Comparison of ENCODE assay signal across 8 cellular contexts in the genomic region with DNA sequence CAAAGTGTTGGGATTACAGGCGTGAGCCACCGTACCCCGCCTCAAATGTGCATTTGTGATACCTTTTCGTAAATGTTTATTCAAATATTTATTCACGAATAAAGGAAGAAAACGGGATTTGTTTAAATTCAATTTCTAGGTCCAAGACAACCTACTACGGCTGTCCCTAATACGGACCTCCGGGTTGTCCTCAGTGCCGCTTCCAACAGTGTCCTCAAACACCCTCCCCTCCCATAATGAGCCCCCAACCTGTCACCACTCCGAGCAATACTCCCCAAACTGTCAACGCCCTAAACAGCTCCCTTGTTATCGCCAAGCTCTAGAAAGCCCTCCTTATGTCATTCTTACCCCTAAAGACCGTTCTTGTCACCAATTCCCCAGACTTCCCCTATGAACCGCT. TPM values are rescaled to one million over a fixed set of nuclear protein-coding genes. Genes with fewer than 3 reads are reported as not detected.
DNase-seq lines count a peak whose midpoint lies in the region; ATAC-seq and TF ChIP-seq lines count a peak whose summit lies in the region.

No MANE protein-coding gene starts in this region.

- intact Hi-C loops in sigmoid colon (cut with DNase I): loop anchor here (2.0 kb wide), 1 partner anchor 57 kb away; a partner anchor contains a TSS

- no peak for DNase-seq in AG10803 (ENCODE audit: low read depth)
- no peak for DNase-seq in fibroblast of the aortic adventitia (ENCODE audit: low read depth)
- no peak for DNase-seq in sigmoid colon
- no peak for DNase-seq in DMS 273 (lab: John Stamatoyannopoulos, UW; ENCODE audit: unreplicated experiment)
- DNase-seq in GDM1 (lab: John Stamatoyannopoulos, UW): no peak
- no peak for DNase-seq in cerebellar nuclear complex (lab: John Stamatoyannopoulos, UW)

- peak overlapping the region; percentile 81 to 90 (median 84) for H3K27ac ChIP-seq in sigmoid colon

- no peak for TF ChIP-seq EP300 in sigmoid colon (IDR thresholded peaks at IDR 0.05)

- H3K9me3 ChIP-seq in sigmoid colon: no peaks in the 10 kb centered on the region

- TF ChIP-seq POLR2A in Raji (IDR thresholded peaks at IDR 0.05; ENCODE audit: insufficient read depth, low read depth, low read length) (peak; percentile 7; the same call in 1 of the 2 replicates), sigmoid colon (IDR thresholded peaks at IDR 0.05) (no peak)

- peaks cover 0 to 50% (median 35%) of the 10 kb centered on the region in 4 donors for H3K4me1 ChIP-seq in sigmoid colon

- no peak for TF ChIP-seq CTCF in AG10803 (conservative IDR thresholded peaks at IDR 0.05; ENCODE audit: low read length)
- TF ChIP-seq CTCF in fibroblast of the aortic adventitia (IDR thresholded peaks at IDR 0.05; ENCODE audit: insufficient read depth, low read length): no peak
- TF ChIP-seq CTCF in sigmoid colon (IDR thresholded peaks at IDR 0.05): no peak

- peak; percentile 11 for ATAC-seq in GM21576 (IDR thresholded peaks at IDR 0.05; ENCODE audit: unreplicated experiment)

- no peaks in the 10 kb centered on the region for H3K27me3 ChIP-seq in sigmoid colon

- H3K36me3 ChIP-seq in sigmoid colon: peaks cover 7 to 31% (median 24%) of the 10 kb centered on the region in 4 donors

- 4 to 14% methylated on average over 15 of the region's 15 CpGs for whole genome bisulfite sequencing in sigmoid colon, 2 donors

- H3K4me3 ChIP-seq in AG10803 (ENCODE audit: low read length) (peak overlapping the region; percentile 91), fibroblast of the aortic adventitia (ENCODE audit: low read depth, low read length) (peak overlapping the region; percentile 98), sigmoid colon (peak overlapping the region; percentile 92 to 99 (median 94))

RNA-seq across cellular contexts. Expression of a gene that starts 0.5 kb away (rescaled TPM):
- 46.5 and 105 TPM in 2 replicates for total RNA-seq in fibroblast of the aortic adventitia (ENCODE audit: low replicate concordance)
- total RNA-seq in sigmoid colon: 100 to 1,000 TPM in 2 of 4 donors, 10 to 100 TPM in 2; 91.4 to 136 (median 108) TPM
- 100 to 1,000 TPM; 118 to 300 (median 258) TPM for polyA plus RNA-seq in sigmoid colon

RNA-seq across cellular contexts. Expression of a gene that starts 9.6 kb away (rescaled TPM):
- total RNA-seq in fibroblast of the aortic adventitia (ENCODE audit: low replicate concordance) (6.4 and 13.9 TPM in 2 replicates), sigmoid colon (1 to 10 TPM; 3.5 to 8.8 (median 5.9) TPM)
- 1 to 10 TPM; 1.2 to 4.3 (median 1.6) TPM for polyA plus RNA-seq in sigmoid colon

RNA-seq across cellular contexts. Expression of a gene that starts 29.7 kb away (rescaled TPM):
- 0.09 TPM in 1 of 2 replicates, not detected in the other for total RNA-seq in fibroblast of the aortic adventitia (ENCODE audit: low replicate concordance)
- under 1 TPM in 1 of 4 donors, not detected in 3; 0.41 TPM for total RNA-seq in sigmoid colon
- polyA plus RNA-seq in sigmoid colon: 10 to 100 TPM; 13.9 to 18.3 (median 16.2) TPM

RNA-seq across cellular contexts. Expression of a gene that starts 57.4 kb away (rescaled TPM):
- total RNA-seq in fibroblast of the aortic adventitia (ENCODE audit: low replicate concordance) (32.9 and 65.1 TPM in 2 replicates), sigmoid colon (10 to 100 TPM; 21.7 to 38.5 (median 28.8) TPM)
- polyA plus RNA-seq in sigmoid colon: 10 to 100 TPM; 10.2 to 23.5 (median 14.8) TPM
